In genomic region chr4:92101609-92102231, GRCh38 we compare ENCODE assay signal across 18 cellular contexts.
A peak's percentile ranks its signal among the peaks of the same experiment; 100 is the strongest.
DNase-seq lines count a peak whose midpoint lies in the region; ATAC-seq and TF ChIP-seq lines count a peak whose summit lies in the region.
"Had no signal": no experiment of that assay in that cellular context is flagged by ENCODE, and none has a peak within 500 bp of the region (broad histone marks: within the 10 kb centered on the region; RNA-seq: fewer than 3 reads in every experiment).

No MANE protein-coding gene starts in this region.

- no peaks in the 10 kb centered on the region for H3K79me2 ChIP-seq in SK-N-SH (ENCODE audit: insufficient read depth)

- intact Hi-C loops in upper lobe of right lung (cut with DNase I): no loop called here

- H3K27ac ChIP-seq in SK-N-SH (ENCODE audit: low read depth in 2 of 2, low read length in 1 of 2): no peak overlapping the region
- no peak overlapping the region for H3K27ac ChIP-seq in upper lobe of right lung
- H3K27ac ChIP-seq: colonic mucosa, vagina had no signal

- ATAC-seq in SK-N-SH treated with all-trans-retinoic acid at 6 μM for 48 hours (peak; percentile 44; the same call in 2 of the 3 replicates), upper lobe of right lung (peak; percentile 61), GM21515 (IDR thresholded peaks at IDR 0.05; ENCODE audit: unreplicated experiment) (no peak)
- ATAC-seq: activated T-cell treated with anti-CD3 and anti-CD28 coated beads, Interleukin-2, amount 50 U/mL, for 4 hours; CD8-positive, alpha-beta T cell; stimulated activated naive CD8-positive, alpha-beta T cell treated with anti-CD3 and anti-CD28 coated beads, Interleukin-15, Interleukin-2, amounts not matched to agents 100 U/mL and 50 U/mL, for 24 hours; T-helper 17 cell had no signal

- POLR2A ChIA-PET in SK-N-SH (lab: Yijun Ruan, JAX): no interaction called here

- no peak overlapping the region for H2AFZ ChIP-seq in SK-N-SH (ENCODE audit: low read depth)

- H3K27me3 ChIP-seq in SK-N-SH (ENCODE audit: insufficient read depth) (no peaks in the 10 kb centered on the region), upper lobe of right lung (no peaks in the 10 kb centered on the region)
- H3K27me3 ChIP-seq: colonic mucosa, vagina had no signal

- H3K9me3 ChIP-seq in SK-N-SH: no peaks in the 10 kb centered on the region
- H3K9me3 ChIP-seq in upper lobe of right lung: no peaks in the 10 kb centered on the region
- H3K9me3 ChIP-seq: colonic mucosa, vagina had no signal

- TF ChIP-seq EP300 in SK-N-SH (IDR thresholded peaks at IDR 0.05; ENCODE audit: borderline replicate concordance in 1 of 2, low read depth in 1 of 2, low read length in 1 of 2): no peak

- H3F3A ChIP-seq in SK-N-SH (replicated peaks; ENCODE audit: insufficient read depth): no peaks in the 10 kb centered on the region

- CTCF ChIA-PET in SK-N-SH (lab: Yijun Ruan, JAX): no interaction called here

- H3K9me2 ChIP-seq in SK-N-SH: no peaks in the 10 kb centered on the region

- no peaks in the 10 kb centered on the region for H4K20me1 ChIP-seq in SK-N-SH (ENCODE audit: insufficient read depth)

- H3K9ac ChIP-seq in SK-N-SH: no peak overlapping the region

- TF ChIP-seq RAD21 in SK-N-SH (IDR thresholded peaks at IDR 0.05; ENCODE audit: low read length): no peak

- WGBS in SK-N-SH (ENCODE audit: low lambda C conversion rate): 64% methylated on average over 2 of the region's 2 CpGs

- H3K4me2 ChIP-seq in SK-N-SH: no peak overlapping the region

- H3K36me3 ChIP-seq in SK-N-SH (replicated peaks in 1 of 2; ENCODE audit: control insufficient read depth in 1 of 2, insufficient read depth in 2 of 2, low read length in 1 of 2): no peaks in the 10 kb centered on the region
- no peaks in the 10 kb centered on the region for H3K36me3 ChIP-seq in upper lobe of right lung
- H3K36me3 ChIP-seq: colonic mucosa, vagina had no signal

- H3K4me3 ChIP-seq in SK-N-SH (ENCODE audit: low read depth in 2 of 2, low read length in 1 of 2) (no peak overlapping the region), fibroblast of the aortic adventitia (ENCODE audit: low read depth, low read length) (no peak overlapping the region), upper lobe of right lung (no peak overlapping the region)
- H3K4me3 ChIP-seq: colonic mucosa, vagina had no signal

- DNase-seq in SK-N-SH (no peak), amniotic epithelial cell (ENCODE audit: low read depth) (peak; percentile 82), fibroblast of the aortic adventitia (ENCODE audit: low read depth) (peak; percentile 70), upper lobe of right lung (no peak), DMS79 (lab: John Stamatoyannopoulos, UW) (no peak), retina (no peak)
- DNase-seq: activated CD4-positive, alpha-beta T cell treated with anti-CD3 and anti-CD28 coated beads, Interleukin-2, amount 10 ng/mL, durations not matched to agents 24 days and 14 days; activated naive CD8-positive, alpha-beta T cell treated with anti-CD3 and anti-CD28 coated beads, Interleukin-2, amount 10 ng/mL, durations not matched to agents 7 days and 5 days; activated T-cell treated with anti-CD3 and anti-CD28 coated beads, Interleukin-2, amount 50 U/mL, for 4 hours; CD8-positive, alpha-beta T cell; colonic mucosa; NCI-H1048; NCI-H510A; stimulated activated naive CD8-positive, alpha-beta T cell treated with anti-CD3 and anti-CD28 coated beads, Interleukin-15, Interleukin-2, amounts not matched to agents 100 U/mL and 50 U/mL, for 24 hours; T-helper 17 cell had no signal

- TF ChIP-seq CTCF in SK-N-SH (IDR thresholded peaks at IDR 0.05) (no peak), fibroblast of the aortic adventitia (IDR thresholded peaks at IDR 0.05; ENCODE audit: insufficient read depth, low read length) (no peak), upper lobe of right lung (IDR thresholded peaks at IDR 0.05) (no peak)

- H3K4me1 ChIP-seq in SK-N-SH (ENCODE audit: control insufficient read depth in 1 of 2, insufficient read depth in 2 of 2, low read depth in 1 of 2, low read length in 1 of 2) (peaks cover 0 to 7% of the 10 kb centered on the region in 2 experiments; a peak in 2 of 4 replicates), upper lobe of right lung (peaks cover 11% of the 10 kb centered on the region)
- H3K4me1 ChIP-seq: colonic mucosa had no signal

TF ChIP-seq in SK-N-SH treated with all-trans-retinoic acid at 6 μM for 48 hours, 23 proteins besides CTCF, POLR2A, EP300 and RAD21 (continues in another document):
- no peak for TF ChIP-seq ZNF70 (CRISPR knock-in tag; IDR thresholded peaks at IDR 0.05)
- TF ChIP-seq OSR1 (CRISPR knock-in tag; IDR thresholded peaks at IDR 0.05): no peak
- no peak for TF ChIP-seq POU6F1 (CRISPR knock-in tag; IDR thresholded peaks at IDR 0.05; ENCODE audit: borderline replicate concordance, low read depth)
- no peak for TF ChIP-seq ZFP30 (CRISPR knock-in tag; IDR thresholded peaks at IDR 0.05)
- TF ChIP-seq CSRNP3 (CRISPR knock-in tag; IDR thresholded peaks at IDR 0.05): no peak

TF ChIP-seq in SK-N-SH, 30 proteins besides CTCF, POLR2A, EP300 and RAD21:
- TF ChIP-seq SMC3 (IDR thresholded peaks at IDR 0.05; ENCODE audit: low read depth, low read length): no peak
- TF ChIP-seq MEF2A (IDR thresholded peaks at IDR 0.05; ENCODE audit: borderline replicate concordance, low read depth): no peak
- no peak for TF ChIP-seq RCOR1 (IDR thresholded peaks at IDR 0.05; ENCODE audit: low read length)
- no peak for TF ChIP-seq RFX5 (IDR thresholded peaks at IDR 0.05; ENCODE audit: low read length)

Comparison
In these comparisons a context has a peak if more than half of its experiments do, and no peak if none do; other contexts are left out.
1. DNase-seq: peak in amniotic epithelial cell (single experiment) and fibroblast of the aortic adventitia (single experiment); none in SK-N-SH (single experiment), upper lobe of right lung (single experiment), DMS79 (single experiment) and retina (single experiment).